1 cellular context compared by ENCODE assay signal in genomic region chr2:181268174-181268867, GRCh38.
TF ChIP-seq lines count a peak whose summit lies in the region.

No MANE protein-coding gene starts in this region.

TF ChIP-seq in SK-N-SH, 30 proteins besides CTCF, POLR2A, EP300 and RAD21 (continued from another document):
- TF ChIP-seq RXRA (IDR thresholded peaks at IDR 0.05; ENCODE audit: borderline replicate concordance, low read depth): no peak
- no peak for TF ChIP-seq SMC3 (IDR thresholded peaks at IDR 0.05; ENCODE audit: low read depth, low read length)
- TF ChIP-seq TCF12 (IDR thresholded peaks at IDR 0.05): no peak
- no peak for TF ChIP-seq JUND (IDR thresholded peaks at IDR 0.05)
- no peak for TF ChIP-seq RFX5 (IDR thresholded peaks at IDR 0.05; ENCODE audit: low read length)
- TF ChIP-seq, protein P1, sequence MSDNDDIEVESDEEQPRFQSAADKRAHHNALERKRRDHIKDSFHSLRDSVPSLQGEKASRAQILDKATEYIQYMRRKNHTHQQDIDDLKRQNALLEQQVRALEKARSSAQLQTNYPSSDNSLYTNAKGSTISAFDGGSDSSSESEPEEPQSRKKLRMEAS (IDR thresholded peaks at IDR 0.05; ENCODE audit: low read depth): no peak
- TF ChIP-seq PBX3 (IDR thresholded peaks at IDR 0.05): no peak
